In the genomic region with DNA sequence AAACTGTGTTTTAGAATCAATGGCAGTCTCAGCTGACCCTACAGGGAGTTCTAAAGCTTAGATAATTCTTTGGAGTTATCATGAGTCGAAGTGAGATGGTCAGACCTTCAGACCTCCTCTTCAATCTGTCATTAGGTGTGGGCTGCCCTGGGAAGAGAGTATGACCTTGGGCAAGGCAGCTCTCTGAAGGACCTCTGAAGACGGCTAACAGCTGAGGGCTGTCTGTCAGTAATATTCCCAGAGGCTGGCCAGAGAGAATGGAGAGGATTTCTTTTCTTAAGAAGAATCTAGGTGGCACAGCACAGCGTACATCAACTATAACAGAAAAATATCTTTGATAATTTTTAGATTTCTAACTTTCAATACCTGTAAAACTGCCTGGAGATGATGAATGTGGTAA, we compare ENCODE assay signal across 27 cellular contexts.
"Had no signal": no experiment of that assay in that cellular context is flagged by ENCODE, and none has a peak within 500 bp of the region (broad histone marks: within the 10 kb centered on the region; RNA-seq: fewer than 3 reads in every experiment).

No MANE protein-coding gene starts in this region.

- H3K9me3 Mint-ChIP-seq: activated B cell treated with CpG ODN at 0.5 μM for 24 hours; activated CD8-positive, alpha-beta T cell treated with anti-CD3 and anti-CD28 coated beads for 36 hours; activated naive CD4-positive, alpha-beta T cell treated with anti-CD3 and anti-CD28 coated beads, Interleukin-2, amount 50 U/mL, for 24 hours; activated naive CD8-positive, alpha-beta T cell treated with anti-CD3 and anti-CD28 coated beads, Interleukin-2, amount 50 U/mL, for 24 hours; activated T-helper 2 cell treated with anti-CD3 and anti-CD28 coated beads, Interferon-gamma antibody, Interleukin-2, Interleukin-4, amounts not matched to agents 10 μg/mL and 5 μg/mL and 100 μg/mL, durations not matched to agents 14 hours and 24 hours and 36 hours; natural killer cell treated with Interleukin-12 subunit alpha and Interleukin-12 subunit beta and Interleukin-15 and Interleukin-18, amount 100 ng/mL, for 72 hours; stimulated activated effector memory CD8-positive, alpha-beta T cell treated with anti-CD3 and anti-CD28 coated beads, Interleukin-12 subunit alpha, Interleukin-12 subunit beta, amount 100 ng/mL, for 72 hours; stimulated activated naive CD8-positive, alpha-beta T cell treated with anti-CD3 and anti-CD28 coated beads, Interleukin-15, amount 100 ng/mL, for 72 hours; T-cell had no signal

- H3K4me1 Mint-ChIP-seq: activated B cell treated with CpG ODN at 0.5 μM for 24 hours; activated CD8-positive, alpha-beta memory T cell treated with anti-CD3 and anti-CD28 coated beads, Interleukin-2, amount 10 ng/mL, durations not matched to agents 7 days and 5 days; stimulated activated effector memory CD8-positive, alpha-beta T cell treated with anti-CD3 and anti-CD28 coated beads, Interleukin-12 subunit alpha, Interleukin-12 subunit beta, amount 100 ng/mL, for 72 hours; stimulated activated naive CD8-positive, alpha-beta T cell treated with anti-CD3 and anti-CD28 coated beads, Interleukin-15, amount 100 ng/mL, for 72 hours; T-cell had no signal

- H3K36me3 Mint-ChIP-seq: activated CD8-positive, alpha-beta memory T cell treated with anti-CD3 and anti-CD28 coated beads, Interleukin-2, amount 10 ng/mL, durations not matched to agents 7 days and 5 days; activated naive CD4-positive, alpha-beta T cell treated with anti-CD3 and anti-CD28 coated beads, Interleukin-2, amount 50 U/mL, for 24 hours; natural killer cell treated with Interleukin-12 subunit alpha and Interleukin-12 subunit beta and Interleukin-15 and Interleukin-18, amount 100 ng/mL, for 72 hours; stimulated activated effector memory CD8-positive, alpha-beta T cell treated with anti-CD3 and anti-CD28 coated beads, Interleukin-12 subunit alpha, Interleukin-12 subunit beta, amount 100 ng/mL, for 72 hours; T-cell had no signal

- H3K27ac Mint-ChIP-seq: activated B cell treated with CpG ODN at 0.5 μM for 24 hours; activated CD8-positive, alpha-beta memory T cell treated with anti-CD3 and anti-CD28 coated beads, Interleukin-2, amount 10 ng/mL, durations not matched to agents 7 days and 5 days; activated CD8-positive, alpha-beta T cell treated with anti-CD3 and anti-CD28 coated beads for 36 hours; activated naive CD4-positive, alpha-beta T cell treated with anti-CD3 and anti-CD28 coated beads, Interleukin-2, amount 50 U/mL, for 24 hours; activated naive CD8-positive, alpha-beta T cell treated with anti-CD3 and anti-CD28 coated beads, Interleukin-2, amount 50 U/mL, for 24 hours; activated T-helper 2 cell treated with anti-CD3 and anti-CD28 coated beads, Interferon-gamma antibody, Interleukin-2, Interleukin-4, amounts not matched to agents 10 μg/mL and 5 μg/mL and 100 μg/mL, durations not matched to agents 14 hours and 24 hours and 36 hours; natural killer cell treated with Interleukin-12 subunit alpha and Interleukin-12 subunit beta and Interleukin-15 and Interleukin-18, amount 100 ng/mL, for 72 hours; stimulated activated effector memory CD8-positive, alpha-beta T cell treated with anti-CD3 and anti-CD28 coated beads, Interleukin-12 subunit alpha, Interleukin-12 subunit beta, amount 100 ng/mL, for 72 hours; stimulated activated naive CD8-positive, alpha-beta T cell treated with anti-CD3 and anti-CD28 coated beads, Interleukin-15, amount 100 ng/mL, for 72 hours; T-cell had no signal

- H3K27me3 Mint-ChIP-seq: activated CD8-positive, alpha-beta memory T cell treated with anti-CD3 and anti-CD28 coated beads, Interleukin-2, amount 10 ng/mL, durations not matched to agents 7 days and 5 days; activated CD8-positive, alpha-beta T cell treated with anti-CD3 and anti-CD28 coated beads for 36 hours; activated naive CD4-positive, alpha-beta T cell treated with anti-CD3 and anti-CD28 coated beads, Interleukin-2, amount 50 U/mL, for 24 hours; stimulated activated naive CD8-positive, alpha-beta T cell treated with anti-CD3 and anti-CD28 coated beads, Interleukin-15, amount 100 ng/mL, for 72 hours had no signal

- H3K36me3 ChIP-seq: colonic mucosa, gastroesophageal sphincter, right lobe of liver, thyroid gland, upper lobe of right lung had no signal

- ATAC-seq: activated CD8-positive, alpha-beta memory T cell treated with anti-CD3 and anti-CD28 coated beads, Interleukin-2, amount 10 ng/mL, durations not matched to agents 7 days and 5 days; activated CD8-positive, alpha-beta T cell treated with anti-CD3 and anti-CD28 coated beads for 36 hours; activated naive CD8-positive, alpha-beta T cell treated with anti-CD3 and anti-CD28 coated beads, Interleukin-2, amount 50 U/mL, for 24 hours; gastroesophageal sphincter; left cardiac atrium; left ventricle myocardium superior; natural killer cell treated with Interleukin-12 subunit alpha and Interleukin-12 subunit beta and Interleukin-15 and Interleukin-18, amount 100 ng/mL, for 72 hours; right lobe of liver; stimulated activated effector memory CD8-positive, alpha-beta T cell treated with anti-CD3 and anti-CD28 coated beads, Interleukin-12 subunit alpha, Interleukin-12 subunit beta, amount 100 ng/mL, for 72 hours; stimulated activated naive CD8-positive, alpha-beta T cell treated with anti-CD3 and anti-CD28 coated beads, Interleukin-15, amount 100 ng/mL, for 72 hours; T-cell; upper lobe of right lung had no signal

- H3K4me3 ChIP-seq: colonic mucosa, gastroesophageal sphincter, hepatocyte, right lobe of liver, thyroid gland, upper lobe of right lung had no signal

- H3K4me1 ChIP-seq: colonic mucosa, gastroesophageal sphincter, right lobe of liver, thyroid gland, upper lobe of right lung had no signal

- H2AFZ ChIP-seq: hepatocyte had no signal

- H3K79me2 ChIP-seq: hepatocyte had no signal

- DNase-seq: activated B cell treated with CpG ODN at 0.5 μM for 24 hours; activated CD4-positive, alpha-beta T cell treated with anti-CD3 and anti-CD28 coated beads, Interleukin-2, amount 50 U/mL, for 1 hour; activated CD8-positive, alpha-beta memory T cell treated with anti-CD3 and anti-CD28 coated beads, Interleukin-2, amount 10 ng/mL, durations not matched to agents 7 days and 5 days; activated CD8-positive, alpha-beta T cell treated with anti-CD3 and anti-CD28 coated beads for 36 hours; activated naive CD8-positive, alpha-beta T cell treated with anti-CD3 and anti-CD28 coated beads, Interleukin-2, amount 50 U/mL, for 24 hours; activated T-cell treated with anti-CD3 and anti-CD28 coated beads, Interleukin-2, amount 50 U/mL, for 48 hours; amygdala; colonic mucosa; effector CD8-positive, alpha-beta T cell; islet precursor cell; left cardiac atrium; left ventricle myocardium superior; midbrain; right lobe of liver; small intestine; stimulated activated CD4-positive, alpha-beta T cell treated with anti-CD3 and anti-CD28 coated beads, Interleukin-4, amount 100 ng/mL, for 24 hours; stimulated activated naive CD8-positive, alpha-beta T cell treated with anti-CD3 and anti-CD28 coated beads, Interleukin-15, amount 100 ng/mL, for 72 hours; substantia nigra; T-cell; thyroid gland; upper lobe of right lung had no signal

- H3K9me3 ChIP-seq: colonic mucosa, gastroesophageal sphincter, right lobe of liver, thyroid gland, upper lobe of right lung had no signal

- H3K27ac ChIP-seq: colonic mucosa, hepatocyte, right lobe of liver, thyroid gland, upper lobe of right lung had no signal

- H3K27me3 ChIP-seq: colonic mucosa, gastroesophageal sphincter, hepatocyte, right lobe of liver, thyroid gland, upper lobe of right lung had no signal

- H3K4me3 Mint-ChIP-seq: activated B cell treated with CpG ODN at 0.5 μM for 24 hours; activated CD8-positive, alpha-beta memory T cell treated with anti-CD3 and anti-CD28 coated beads, Interleukin-2, amount 10 ng/mL, durations not matched to agents 7 days and 5 days; activated CD8-positive, alpha-beta T cell treated with anti-CD3 and anti-CD28 coated beads for 36 hours; activated naive CD4-positive, alpha-beta T cell treated with anti-CD3 and anti-CD28 coated beads, Interleukin-2, amount 50 U/mL, for 24 hours; activated naive CD8-positive, alpha-beta T cell treated with anti-CD3 and anti-CD28 coated beads, Interleukin-2, amount 50 U/mL, for 24 hours; natural killer cell treated with Interleukin-12 subunit alpha and Interleukin-12 subunit beta and Interleukin-15 and Interleukin-18, amount 100 ng/mL, for 72 hours; stimulated activated effector memory CD8-positive, alpha-beta T cell treated with anti-CD3 and anti-CD28 coated beads, Interleukin-12 subunit alpha, Interleukin-12 subunit beta, amount 100 ng/mL, for 72 hours; stimulated activated naive CD8-positive, alpha-beta T cell treated with anti-CD3 and anti-CD28 coated beads, Interleukin-15, amount 100 ng/mL, for 72 hours; T-cell had no signal
